Comparison of ENCODE assay signal across 20 cellular contexts in the genomic region with DNA sequence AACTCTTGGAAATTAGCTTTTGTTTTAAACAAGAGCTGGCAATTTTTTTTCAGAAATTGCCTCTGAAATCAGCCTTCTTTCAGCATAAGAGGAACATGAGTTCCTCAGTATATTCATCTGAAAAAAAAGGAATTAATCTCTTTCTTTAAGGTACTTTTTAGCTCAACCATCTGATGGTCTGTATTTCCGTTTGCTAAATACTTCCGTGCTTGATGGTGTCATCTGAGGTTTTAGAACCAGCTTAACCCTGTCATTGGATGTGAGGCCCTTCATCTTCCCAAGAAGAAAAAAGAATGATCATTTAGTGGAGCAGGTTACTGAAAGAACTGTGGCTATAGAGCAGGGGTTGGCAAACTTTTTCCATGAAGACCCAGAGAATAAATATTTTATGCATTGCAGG.
DNase-seq lines count a peak whose midpoint lies in the region; ATAC-seq, FAIRE-seq and TF ChIP-seq lines count a peak whose summit lies in the region.
"Had no signal": no experiment of that assay in that cellular context is flagged by ENCODE, and none has a peak within 500 bp of the region (broad histone marks: within the 10 kb centered on the region; RNA-seq: fewer than 3 reads in every experiment).

No MANE protein-coding gene starts in this region.

- peaks cover 3% of the 10 kb centered on the region for H3K36me3 Mint-ChIP-seq in activated naive CD4-positive, alpha-beta T cell treated with anti-CD3 and anti-CD28 coated beads for 36 hours (ENCODE audit: low read depth)
- H3K36me3 Mint-ChIP-seq in activated naive CD4-positive, alpha-beta T cell treated with anti-CD3 and anti-CD28 coated beads, Interleukin-2, amount 10 ng/mL, durations not matched to agents 7 days and 5 days: peaks cover 14% of the 10 kb centered on the region
- H3K36me3 Mint-ChIP-seq in activated CD8-positive, alpha-beta T cell treated with anti-CD3 and anti-CD28 coated beads, Interleukin-2, amount 10 ng/mL, durations not matched to agents 7 days and 5 days (ENCODE audit: low read depth): peaks cover 15% of the 10 kb centered on the region

- no peaks in the 10 kb centered on the region for H3K27me3 ChIP-seq in HepG2 (ENCODE audit: control insufficient read depth in 1 of 2, insufficient read depth in 2 of 2, low read length in 2 of 2)

- no peak for TF ChIP-seq POLR2A in HepG2 (IDR thresholded peaks at IDR 0.05; ENCODE audit: insufficient read depth in 1 of 2, low read depth in 2 of 2, low read length in 2 of 2)

- peak overlapping the region; percentile 2 for H3K4me3 Mint-ChIP-seq in activated naive CD4-positive, alpha-beta T cell treated with anti-CD3 and anti-CD28 coated beads for 36 hours
- H3K4me3 Mint-ChIP-seq in activated naive CD4-positive, alpha-beta T cell treated with anti-CD3 and anti-CD28 coated beads, Interleukin-2, amount 10 ng/mL, durations not matched to agents 7 days and 5 days: no peak overlapping the region
- H3K4me3 Mint-ChIP-seq in activated CD8-positive, alpha-beta T cell treated with anti-CD3 and anti-CD28 coated beads, Interleukin-2, amount 10 ng/mL, durations not matched to agents 7 days and 5 days: no peak overlapping the region
- H3K4me3 Mint-ChIP-seq: B cell, H9 had no signal

- no peak for ATAC-seq in activated CD8-positive, alpha-beta T cell treated with anti-CD3 and anti-CD28 coated beads, Interleukin-2, amount 10 ng/mL, durations not matched to agents 7 days and 5 days
- ATAC-seq in HepG2 (no peak), GM21360 (IDR thresholded peaks at IDR 0.05; ENCODE audit: unreplicated experiment) (no peak)

- TF ChIP-seq RAD21 in HepG2 (CRISPR knock-in tag; IDR thresholded peaks at IDR 0.05): no peak

- no peak overlapping the region for H3K9ac ChIP-seq in HepG2 (ENCODE audit: insufficient read depth, low read depth, low read length)

- H3K27ac Mint-ChIP-seq in activated naive CD4-positive, alpha-beta T cell treated with anti-CD3 and anti-CD28 coated beads for 36 hours: no peak overlapping the region
- no peak overlapping the region for H3K27ac Mint-ChIP-seq in activated naive CD4-positive, alpha-beta T cell treated with anti-CD3 and anti-CD28 coated beads, Interleukin-2, amount 10 ng/mL, durations not matched to agents 7 days and 5 days
- H3K27ac Mint-ChIP-seq in activated CD8-positive, alpha-beta T cell treated with anti-CD3 and anti-CD28 coated beads, Interleukin-2, amount 10 ng/mL, durations not matched to agents 7 days and 5 days: peak overlapping the region; percentile 22
- H3K27ac Mint-ChIP-seq: B cell; CD4-positive, alpha-beta memory T cell; H9 had no signal

- no peaks in the 10 kb centered on the region for H3K36me3 ChIP-seq in HepG2 (replicated peaks in 1 of 2; ENCODE audit: control insufficient read depth in 1 of 2, insufficient read depth in 2 of 2, low read length in 2 of 2)

- H3K27ac ChIP-seq in HepG2 (ENCODE audit: extremely low read length, insufficient read depth, low read length): no peak overlapping the region

- H3K27me3 Mint-ChIP-seq in activated naive CD4-positive, alpha-beta T cell treated with anti-CD3 and anti-CD28 coated beads for 36 hours (ENCODE audit: low read depth): no peaks in the 10 kb centered on the region
- H3K27me3 Mint-ChIP-seq in activated naive CD4-positive, alpha-beta T cell treated with anti-CD3 and anti-CD28 coated beads, Interleukin-2, amount 10 ng/mL, durations not matched to agents 7 days and 5 days: no peaks in the 10 kb centered on the region
- no peaks in the 10 kb centered on the region for H3K27me3 Mint-ChIP-seq in activated CD8-positive, alpha-beta T cell treated with anti-CD3 and anti-CD28 coated beads, Interleukin-2, amount 10 ng/mL, durations not matched to agents 7 days and 5 days (ENCODE audit: low read depth)
- H3K27me3 Mint-ChIP-seq: B cell; CD4-positive, alpha-beta memory T cell had no signal

- no peak for TF ChIP-seq CTCF in HepG2 (CRISPR knock-in tag; IDR thresholded peaks at IDR 0.05)
- no peak for TF ChIP-seq CTCF in GM10266 (IDR thresholded peaks at IDR 0.05; ENCODE audit: control insufficient read depth, insufficient read depth, low read depth, missing control alignments)

- no peak overlapping the region for H2AFZ ChIP-seq in HepG2 (ENCODE audit: low read length)

- 33% methylated on average over 2 of the region's 2 CpGs for WGBS in HepG2 (ENCODE audit: low lambda C conversion rate)

- H3K9me3 ChIP-seq in HepG2 (ENCODE audit: low read length): 0 out of 2 replicates have a peak, but pooled peaks cover 6% of the 10 kb centered on the region

- DNase-seq in activated naive CD4-positive, alpha-beta T cell treated with anti-CD3 and anti-CD28 coated beads for 36 hours: no peak
- no peak for DNase-seq in activated naive CD4-positive, alpha-beta T cell treated with anti-CD3 and anti-CD28 coated beads, Interleukin-2, amount 10 ng/mL, durations not matched to agents 7 days and 5 days
- peak; percentile 16 for DNase-seq in KBM-7
- DNase-seq in activated CD8-positive, alpha-beta T cell treated with anti-CD3 and anti-CD28 coated beads, Interleukin-2, amount 10 ng/mL, durations not matched to agents 7 days and 5 days: no peak
- DNase-seq in HepG2 (ENCODE audit: low spot score): no peak
- DNase-seq in GM10266 (ENCODE audit: extremely low spot score): no peak
- DNase-seq: C1 segment of cervical spinal cord; CD4-positive, alpha-beta memory T cell; COR-L47; DMS153; DMS79 treated with DMSO at 0.1 percent for 48 hours; EL; GOT3; H9 had no signal

- FAIRE-seq in HepG2 (lab: Jason Lieb, UNC): no peak
- FAIRE-seq: A204.1, D721Med, G401.6, GM12892 had no signal

- POLR2A ChIA-PET in activated CD8-positive, alpha-beta T cell treated with anti-CD3 and anti-CD28 coated beads, Interleukin-2, amount 10 ng/mL, durations not matched to agents 7 days and 5 days (lab: Charles Lee): interaction anchor here (1.5 kb wide), 1 partner anchor 15 kb away, joined by 3 read pairs; no protein-coding TSS in a partner anchor
- POLR2A ChIA-PET in HepG2 (lab: Yijun Ruan, JAX): no interaction called here

- H3K4me2 ChIP-seq in HepG2 (ENCODE audit: low read depth, low read length): no peak overlapping the region

- in situ Hi-C loops in KBM-7 (cut with MboI; ENCODE audit: low pct_unique_long_range_greater_than_20kb, low sequenced_read_pairs): no loop called here
- in situ Hi-C loops in HepG2 (cut with HindIII; ENCODE audit: extremely low pct_ligation_motif_present, low pct_unique_long_range_greater_than_20kb): no loop called here

- no peak for TF ChIP-seq EP300 in HepG2 (IDR thresholded peaks at IDR 0.05; ENCODE audit: low read depth in 2 of 2, low read length in 2 of 2)
- TF ChIP-seq EP300 in HepG2 (CRISPR knock-in tag; IDR thresholded peaks at IDR 0.05; ENCODE audit: borderline replicate concordance): no peak

- CTCF ChIA-PET in activated naive CD4-positive, alpha-beta T cell treated with anti-CD3 and anti-CD28 coated beads for 36 hours (lab: Charles Lee): interaction anchor here (1.2 to 1.8 kb wide), 4 partner anchors 10 to 220 kb away, joined by 3 to 7 read pairs (median 4); no protein-coding TSS in a partner anchor
- CTCF ChIA-PET in activated naive CD4-positive, alpha-beta T cell treated with anti-CD3 and anti-CD28 coated beads, Interleukin-2, amount 10 ng/mL, durations not matched to agents 7 days and 5 days (lab: Charles Lee): no interaction called here
- CTCF ChIA-PET in activated CD8-positive, alpha-beta T cell treated with anti-CD3 and anti-CD28 coated beads, Interleukin-2, amount 10 ng/mL, durations not matched to agents 7 days and 5 days (lab: Charles Lee): interaction anchor here (0.9 to 1.0 kb wide), 2 partner anchors 15 to 35 kb away, joined by 3 read pairs; no protein-coding TSS in a partner anchor
- CTCF ChIA-PET in HepG2 (lab: Yijun Ruan, JAX; ENCODE audit: low intra/inter-chr PET ratio, low total read pairs): no interaction called here

- H4K20me1 ChIP-seq in HepG2 (ENCODE audit: insufficient read depth, low read length): no peaks in the 10 kb centered on the region

- H3K9me3 Mint-ChIP-seq in activated naive CD4-positive, alpha-beta T cell treated with anti-CD3 and anti-CD28 coated beads for 36 hours: peaks cover 10% of the 10 kb centered on the region
- peaks cover 32% of the 10 kb centered on the region for H3K9me3 Mint-ChIP-seq in activated naive CD4-positive, alpha-beta T cell treated with anti-CD3 and anti-CD28 coated beads, Interleukin-2, amount 10 ng/mL, durations not matched to agents 7 days and 5 days
- H3K9me3 Mint-ChIP-seq in activated CD8-positive, alpha-beta T cell treated with anti-CD3 and anti-CD28 coated beads, Interleukin-2, amount 10 ng/mL, durations not matched to agents 7 days and 5 days (ENCODE audit: insufficient read depth): peaks cover 18% of the 10 kb centered on the region

- intact Hi-C loops in activated naive CD4-positive, alpha-beta T cell treated with anti-CD3 and anti-CD28 coated beads for 36 hours (cut with micrococcal nuclease): no loop called here
- intact Hi-C loops in HepG2 (cut with micrococcal nuclease; ENCODE audit: unreplicated experiment): no loop called here

- BruUV-seq in HepG2 (replicated peaks; lab: Mats Ljungman, UMichigan): no TSS peak

- H3K4me1 Mint-ChIP-seq in activated naive CD4-positive, alpha-beta T cell treated with anti-CD3 and anti-CD28 coated beads for 36 hours (ENCODE audit: low read depth): peaks cover 32% of the 10 kb centered on the region
- H3K4me1 Mint-ChIP-seq in activated naive CD4-positive, alpha-beta T cell treated with anti-CD3 and anti-CD28 coated beads, Interleukin-2, amount 10 ng/mL, durations not matched to agents 7 days and 5 days: peaks cover 16% of the 10 kb centered on the region
- H3K4me1 Mint-ChIP-seq in activated CD8-positive, alpha-beta T cell treated with anti-CD3 and anti-CD28 coated beads, Interleukin-2, amount 10 ng/mL, durations not matched to agents 7 days and 5 days (ENCODE audit: low read depth): peaks cover 6% of the 10 kb centered on the region
- H3K4me1 Mint-ChIP-seq: B cell had no signal

- H3K79me2 ChIP-seq in HepG2 (ENCODE audit: insufficient read depth, low read length): no peaks in the 10 kb centered on the region

- no peak overlapping the region for H3K4me3 ChIP-seq in HepG2 (replicated peaks in 1 of 3; ENCODE audit: insufficient read depth in 1 of 3, low read depth in 2 of 3, low read length in 3 of 3)

- no peaks in the 10 kb centered on the region for H3K4me1 ChIP-seq in HepG2 (ENCODE audit: insufficient read depth, low read length)

TF ChIP-seq in HepG2, 621 proteins besides CTCF, POLR2A, EP300 and RAD21 (continues in another document):
- TF ChIP-seq JUNB (CRISPR knock-in tag; IDR thresholded peaks at IDR 0.05; ENCODE audit: borderline replicate concordance) (no peak), ZNF335 (CRISPR knock-in tag; IDR thresholded peaks at IDR 0.05) (no peak), IRX3 (CRISPR knock-in tag; IDR thresholded peaks at IDR 0.05; ENCODE audit: borderline replicate concordance, low read depth) (no peak)
- TF ChIP-seq, protein P1, sequence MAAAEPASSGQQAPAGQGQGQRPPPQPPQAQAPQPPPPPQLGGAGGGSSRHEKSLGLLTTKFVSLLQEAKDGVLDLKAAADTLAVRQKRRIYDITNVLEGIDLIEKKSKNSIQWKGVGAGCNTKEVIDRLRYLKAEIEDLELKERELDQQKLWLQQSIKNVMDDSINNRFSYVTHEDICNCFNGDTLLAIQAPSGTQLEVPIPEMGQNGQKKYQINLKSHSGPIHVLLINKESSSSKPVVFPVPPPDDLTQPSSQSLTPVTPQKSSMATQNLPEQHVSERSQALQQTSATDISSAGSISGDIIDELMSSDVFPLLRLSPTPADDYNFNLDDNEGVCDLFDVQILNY (CRISPR knock-in tag; conservative IDR thresholded peaks at IDR 0.05): no peak

Comparison
In these comparisons a context has a peak if more than half of its experiments do, and no peak if none do; other contexts are left out.
1. CTCF ChIA-PET loops: an anchor here in activated naive CD4-positive, alpha-beta T cell treated with anti-CD3 and anti-CD28 coated beads for 36 hours (1.2 to 1.8 kb wide) and activated CD8-positive, alpha-beta T cell treated with anti-CD3 and anti-CD28 coated beads, Interleukin-2, amount 10 ng/mL, durations not matched to agents 7 days and 5 days (0.9 to 1.0 kb wide); none called in activated naive CD4-positive, alpha-beta T cell treated with anti-CD3 and anti-CD28 coated beads, Interleukin-2, amount 10 ng/mL, durations not matched to agents 7 days and 5 days and HepG2.